In genomic region chr12:53061404-53062010, GRCh38 we compare ENCODE assay signal across 8 cellular contexts.
DNase-seq lines count a peak whose midpoint lies in the region; ATAC-seq and TF ChIP-seq lines count a peak whose summit lies in the region.

No MANE protein-coding gene starts in this region.

- peak; percentile 21 for TF ChIP-seq POLR2A in erythroblast (IDR thresholded peaks at IDR 0.05; ENCODE audit: low read length)

- H3K27me3 ChIP-seq in HL-60 (ENCODE audit: insufficient read depth, poor library complexity, severe bottlenecking), result peaks cover 8% of the 10 kb centered on the region

- H3K9me3 Mint-ChIP-seq in stimulated activated effector memory CD8-positive, alpha-beta T cell treated with anti-CD3 and anti-CD28 coated beads, Interleukin-12 subunit alpha, Interleukin-12 subunit beta, amount 100 ng/mL, for 72 hours, result no peaks in the 10 kb centered on the region

- H3K27ac ChIP-seq in HL-60 (replicated peaks), result no peak overlapping the region

- no peak for DNase-seq in HL-60 (ENCODE audit: low read depth in 1 of 2, low spot score in 1 of 2)
- peak; percentile 58 for DNase-seq in NCI-H748 treated with DMSO at 0.1 percent for 48 hours (lab: John Stamatoyannopoulos, UW)
- peak in 1 of 2 experiments; percentile 22 for DNase-seq in erythroblast (lab: John Stamatoyannopoulos, UW)
- DNase-seq in stimulated activated effector memory CD8-positive, alpha-beta T cell treated with anti-CD3 and anti-CD28 coated beads, Interleukin-12 subunit alpha, Interleukin-12 subunit beta, amount 100 ng/mL, for 72 hours (ENCODE audit: low spot score in 2 of 2), result no peak
- DNase-seq in dedifferentiated amniotic fluid mesenchymal stem cell (ENCODE audit: extremely low spot score), result no peak
- no peak for DNase-seq in kidney glomerular epithelial cell (lab: John Stamatoyannopoulos, UW)
- DNase-seq in globus pallidus (ENCODE audit: low spot score), result no peak
- no peak for DNase-seq in hepatic stellate cell (ENCODE audit: low spot score)

- H3K4me1 Mint-ChIP-seq in stimulated activated effector memory CD8-positive, alpha-beta T cell treated with anti-CD3 and anti-CD28 coated beads, Interleukin-12 subunit alpha, Interleukin-12 subunit beta, amount 100 ng/mL, for 72 hours, result peaks cover 20% of the 10 kb centered on the region

- H3K27ac Mint-ChIP-seq in stimulated activated effector memory CD8-positive, alpha-beta T cell treated with anti-CD3 and anti-CD28 coated beads, Interleukin-12 subunit alpha, Interleukin-12 subunit beta, amount 100 ng/mL, for 72 hours, result peak overlapping the region; percentile 67

- H3K4me3 Mint-ChIP-seq in stimulated activated effector memory CD8-positive, alpha-beta T cell treated with anti-CD3 and anti-CD28 coated beads, Interleukin-12 subunit alpha, Interleukin-12 subunit beta, amount 100 ng/mL, for 72 hours, result no peak overlapping the region

- H3K36me3 Mint-ChIP-seq in stimulated activated effector memory CD8-positive, alpha-beta T cell treated with anti-CD3 and anti-CD28 coated beads, Interleukin-12 subunit alpha, Interleukin-12 subunit beta, amount 100 ng/mL, for 72 hours, result peaks cover 36% of the 10 kb centered on the region

- peak; percentile 16 for TF ChIP-seq CTCF in HL-60 (IDR thresholded peaks at IDR 0.05; ENCODE audit: insufficient read depth, low read length)

- ATAC-seq in stimulated activated effector memory CD8-positive, alpha-beta T cell treated with anti-CD3 and anti-CD28 coated beads, Interleukin-12 subunit alpha, Interleukin-12 subunit beta, amount 100 ng/mL, for 72 hours, result peak; percentile 26

- no peak overlapping the region for H3K4me3 ChIP-seq in HL-60 (replicated peaks; ENCODE audit: insufficient read depth, low read length)
